ENCODE assay signal across 1 cellular context in the genomic region with DNA sequence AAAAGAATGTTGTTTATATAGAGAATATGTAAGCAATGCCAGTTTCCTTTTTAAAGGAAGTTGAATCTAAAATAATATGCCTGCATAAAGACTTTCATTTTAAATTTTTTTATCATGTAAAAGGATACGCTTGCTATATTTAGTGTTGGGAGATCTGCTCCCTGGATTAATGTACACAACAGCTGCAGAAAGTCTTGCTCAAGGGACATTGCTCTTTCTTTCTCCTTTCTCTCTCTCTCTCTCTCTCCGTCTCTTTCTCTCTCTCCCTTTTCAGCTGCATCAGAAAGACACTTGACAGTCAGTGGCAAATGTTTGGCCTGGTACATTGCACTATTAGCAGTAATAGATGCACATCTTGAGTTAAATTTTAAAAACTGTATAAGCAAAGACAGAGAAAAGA.
TF ChIP-seq lines count a peak whose summit lies in the region.

No MANE protein-coding gene starts in this region.

TF ChIP-seq in IMR-90, 13 proteins besides CTCF, POLR2A, EP300 and RAD21:
- TF ChIP-seq CEBPB (IDR thresholded peaks at IDR 0.05; ENCODE audit: low read depth, low read length) (peak; percentile 63), RFX5 (IDR thresholded peaks at IDR 0.05; ENCODE audit: low read depth, low read length) (no peak)
